2 cellular contexts compared by ENCODE assay signal in the genomic region with DNA sequence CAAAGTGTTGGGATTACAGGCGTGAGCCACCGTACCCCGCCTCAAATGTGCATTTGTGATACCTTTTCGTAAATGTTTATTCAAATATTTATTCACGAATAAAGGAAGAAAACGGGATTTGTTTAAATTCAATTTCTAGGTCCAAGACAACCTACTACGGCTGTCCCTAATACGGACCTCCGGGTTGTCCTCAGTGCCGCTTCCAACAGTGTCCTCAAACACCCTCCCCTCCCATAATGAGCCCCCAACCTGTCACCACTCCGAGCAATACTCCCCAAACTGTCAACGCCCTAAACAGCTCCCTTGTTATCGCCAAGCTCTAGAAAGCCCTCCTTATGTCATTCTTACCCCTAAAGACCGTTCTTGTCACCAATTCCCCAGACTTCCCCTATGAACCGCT.
TF ChIP-seq lines count a peak whose summit lies in the region.

No MANE protein-coding gene starts in this region.

TF ChIP-seq in SK-N-SH, 30 proteins besides CTCF, POLR2A, EP300 and RAD21 (continued from another document):
- TF ChIP-seq, protein P1, sequence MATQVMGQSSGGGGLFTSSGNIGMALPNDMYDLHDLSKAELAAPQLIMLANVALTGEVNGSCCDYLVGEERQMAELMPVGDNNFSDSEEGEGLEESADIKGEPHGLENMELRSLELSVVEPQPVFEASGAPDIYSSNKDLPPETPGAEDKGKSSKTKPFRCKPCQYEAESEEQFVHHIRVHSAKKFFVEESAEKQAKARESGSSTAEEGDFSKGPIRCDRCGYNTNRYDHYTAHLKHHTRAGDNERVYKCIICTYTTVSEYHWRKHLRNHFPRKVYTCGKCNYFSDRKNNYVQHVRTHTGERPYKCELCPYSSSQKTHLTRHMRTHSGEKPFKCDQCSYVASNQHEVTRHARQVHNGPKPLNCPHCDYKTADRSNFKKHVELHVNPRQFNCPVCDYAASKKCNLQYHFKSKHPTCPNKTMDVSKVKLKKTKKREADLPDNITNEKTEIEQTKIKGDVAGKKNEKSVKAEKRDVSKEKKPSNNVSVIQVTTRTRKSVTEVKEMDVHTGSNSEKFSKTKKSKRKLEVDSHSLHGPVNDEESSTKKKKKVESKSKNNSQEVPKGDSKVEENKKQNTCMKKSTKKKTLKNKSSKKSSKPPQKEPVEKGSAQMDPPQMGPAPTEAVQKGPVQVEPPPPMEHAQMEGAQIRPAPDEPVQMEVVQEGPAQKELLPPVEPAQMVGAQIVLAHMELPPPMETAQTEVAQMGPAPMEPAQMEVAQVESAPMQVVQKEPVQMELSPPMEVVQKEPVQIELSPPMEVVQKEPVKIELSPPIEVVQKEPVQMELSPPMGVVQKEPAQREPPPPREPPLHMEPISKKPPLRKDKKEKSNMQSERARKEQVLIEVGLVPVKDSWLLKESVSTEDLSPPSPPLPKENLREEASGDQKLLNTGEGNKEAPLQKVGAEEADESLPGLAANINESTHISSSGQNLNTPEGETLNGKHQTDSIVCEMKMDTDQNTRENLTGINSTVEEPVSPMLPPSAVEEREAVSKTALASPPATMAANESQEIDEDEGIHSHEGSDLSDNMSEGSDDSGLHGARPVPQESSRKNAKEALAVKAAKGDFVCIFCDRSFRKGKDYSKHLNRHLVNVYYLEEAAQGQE (IDR thresholded peaks at IDR 0.05; ENCODE audit: low read depth, low read length), result no peak
- TF ChIP-seq TAF1 (IDR thresholded peaks at IDR 0.05; ENCODE audit: borderline replicate concordance, low read depth, low read length) (no peak), FOSL2 (IDR thresholded peaks at IDR 0.05; ENCODE audit: borderline replicate concordance, low read depth) (no peak), GABPA (IDR thresholded peaks at IDR 0.05; ENCODE audit: low read depth) (no peak), CHD2 (IDR thresholded peaks at IDR 0.05; ENCODE audit: low read length, partially characterized antibody) (no peak), NFIC (IDR thresholded peaks at IDR 0.05; ENCODE audit: borderline replicate concordance) (no peak), JUND (IDR thresholded peaks at IDR 0.05) (no peak), FOXM1 (IDR thresholded peaks at IDR 0.05; ENCODE audit: low read depth) (no peak)

TF ChIP-seq in SK-N-SH treated with all-trans-retinoic acid at 6 μM for 48 hours, 23 proteins besides CTCF, POLR2A, EP300 and RAD21 (continued from another document):
- TF ChIP-seq, protein P2, sequence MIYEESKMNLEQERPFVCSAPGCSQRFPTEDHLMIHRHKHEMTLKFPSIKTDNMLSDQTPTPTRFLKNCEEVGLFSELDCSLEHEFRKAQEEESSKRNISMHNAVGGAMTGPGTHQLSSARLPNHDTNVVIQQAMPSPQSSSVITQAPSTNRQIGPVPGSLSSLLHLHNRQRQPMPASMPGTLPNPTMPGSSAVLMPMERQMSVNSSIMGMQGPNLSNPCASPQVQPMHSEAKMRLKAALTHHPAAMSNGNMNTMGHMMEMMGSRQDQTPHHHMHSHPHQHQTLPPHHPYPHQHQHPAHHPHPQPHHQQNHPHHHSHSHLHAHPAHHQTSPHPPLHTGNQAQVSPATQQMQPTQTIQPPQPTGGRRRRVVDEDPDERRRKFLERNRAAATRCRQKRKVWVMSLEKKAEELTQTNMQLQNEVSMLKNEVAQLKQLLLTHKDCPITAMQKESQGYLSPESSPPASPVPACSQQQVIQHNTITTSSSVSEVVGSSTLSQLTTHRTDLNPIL (CRISPR knock-in tag; IDR thresholded peaks at IDR 0.05; ENCODE audit: low read depth), result no peak
- TF ChIP-seq ESRRG (CRISPR knock-in tag; IDR thresholded peaks at IDR 0.05), result no peak
